Comparison of ENCODE assay signal across 1 cellular context in genomic region chr13:23621316-23621645, GRCh38.
TF ChIP-seq lines count a peak whose summit lies in the region.

No MANE protein-coding gene starts in this region.

TF ChIP-seq in IMR-90, 13 proteins besides CTCF, POLR2A, EP300 and RAD21 (continued from another document):
- TF ChIP-seq CEBPB (IDR thresholded peaks at IDR 0.05; ENCODE audit: low read depth, low read length) = peak; percentile 78; the same call in 1 of the 2 replicates
- peak; percentile 47; the same call in 1 of the 2 replicates for TF ChIP-seq MAFK (IDR thresholded peaks at IDR 0.05; ENCODE audit: low read depth, low read length)
- 0 out of 2 replicates have a peak, but pooled peaks have one; percentile 28 for TF ChIP-seq MAZ (IDR thresholded peaks at IDR 0.05; ENCODE audit: borderline replicate concordance, low read depth, low read length)
- no peak for TF ChIP-seq ELK1 (IDR thresholded peaks at IDR 0.05; ENCODE audit: borderline replicate concordance, low read depth, low read length)
- no peak for TF ChIP-seq NFE2L2 (IDR thresholded peaks at IDR 0.05; ENCODE audit: low read depth, low read length)
- peak; percentile 68 for TF ChIP-seq BHLHE40 (IDR thresholded peaks at IDR 0.05; ENCODE audit: low read depth, low read length)
- 0 out of 2 replicates have a peak, but pooled peaks have one; percentile 52 for TF ChIP-seq CHD1 (IDR thresholded peaks at IDR 0.05; ENCODE audit: low read depth, low read length)
